In the genomic region with DNA sequence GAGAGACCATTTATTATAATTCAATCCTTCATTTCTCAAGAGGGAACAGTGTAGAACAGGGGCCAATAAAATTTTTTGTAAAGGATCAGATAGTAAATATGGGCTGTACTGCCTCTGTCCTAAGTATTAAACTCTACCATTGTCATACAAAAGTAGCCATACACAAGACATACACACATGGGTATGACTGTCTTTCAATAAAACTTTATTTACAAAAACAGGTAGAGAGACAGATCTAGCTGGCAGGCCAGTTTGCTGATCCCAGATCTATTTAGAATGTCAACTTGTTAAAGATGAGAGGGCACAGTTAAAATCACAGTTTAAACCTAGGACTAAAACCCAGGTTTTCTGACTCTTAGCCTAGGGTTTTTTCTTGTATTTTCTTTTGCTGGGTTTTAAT, we compare ENCODE assay signal across 22 cellular contexts.
"Had no signal": no experiment of that assay in that cellular context is flagged by ENCODE, and none has a peak within 500 bp of the region (broad histone marks: within the 10 kb centered on the region; RNA-seq: fewer than 3 reads in every experiment).

No MANE protein-coding gene starts in this region.

- H3K4me2 ChIP-seq: hepatocyte had no signal

- H3K27ac Mint-ChIP-seq: activated naive CD4-positive, alpha-beta T cell treated with anti-CD3 and anti-CD28 coated beads, Interleukin-2, amount 50 U/mL, for 24 hours; activated naive CD8-positive, alpha-beta T cell treated with anti-CD3 and anti-CD28 coated beads, Interleukin-2, amount 50 U/mL, for 24 hours; activated T-helper 17 cell treated with anti-CD3 and anti-CD28 coated beads, Interleukin-2, amount 50 U/mL, for 72 hours; nephron progenitor cell; progenitor cell of endocrine pancreas had no signal

- H3K36me3 ChIP-seq: ovary had no signal

- H2AFZ ChIP-seq: hepatocyte had no signal

- ATAC-seq: activated CD4-positive, CD25-positive, alpha-beta regulatory T cell treated with anti-CD3 and anti-CD28 coated beads, Interleukin-2, amount 50 U/mL, for 24 hours; activated naive CD8-positive, alpha-beta T cell treated with anti-CD3 and anti-CD28 coated beads, Interleukin-2, amount 50 U/mL, for 24 hours; gastroesophageal sphincter had no signal

- H3K4me1 Mint-ChIP-seq: nephron progenitor cell had no signal

- H3K9me3 ChIP-seq: gastroesophageal sphincter, left ventricle myocardium inferior, mucosa of descending colon, ovary, sigmoid colon, suprapubic skin, tibial nerve had no signal

- H3K79me2 ChIP-seq: hepatocyte had no signal

- H3K27me3 ChIP-seq: gastroesophageal sphincter, hepatocyte, ovary, sigmoid colon, suprapubic skin, tibial nerve had no signal

- H3K4me3 Mint-ChIP-seq: activated naive CD4-positive, alpha-beta T cell treated with anti-CD3 and anti-CD28 coated beads, Interleukin-2, amount 50 U/mL, for 24 hours; activated naive CD8-positive, alpha-beta T cell treated with anti-CD3 and anti-CD28 coated beads, Interleukin-2, amount 50 U/mL, for 24 hours; activated T-helper 17 cell treated with anti-CD3 and anti-CD28 coated beads, Interleukin-2, amount 50 U/mL, for 72 hours; nephron progenitor cell had no signal

- H3K4me1 ChIP-seq: gastroesophageal sphincter, sigmoid colon, suprapubic skin had no signal

- H3K27me3 Mint-ChIP-seq: activated naive CD4-positive, alpha-beta T cell treated with anti-CD3 and anti-CD28 coated beads, Interleukin-2, amount 50 U/mL, for 24 hours; activated naive CD8-positive, alpha-beta T cell treated with anti-CD3 and anti-CD28 coated beads, Interleukin-2, amount 50 U/mL, for 24 hours; activated T-helper 17 cell treated with anti-CD3 and anti-CD28 coated beads, Interleukin-2, amount 50 U/mL, for 72 hours; progenitor cell of endocrine pancreas had no signal

- FAIRE-seq: small intestine had no signal

- H3K4me3 ChIP-seq: gastroesophageal sphincter, hepatocyte, left ventricle myocardium inferior, lung, mucosa of descending colon, ovary, sigmoid colon, suprapubic skin, tibial nerve had no signal

- H3K27ac ChIP-seq: gastroesophageal sphincter, hepatocyte, left ventricle myocardium inferior, ovary, sigmoid colon, suprapubic skin, tibial nerve, WERI-Rb-1 had no signal

- H3K9me3 Mint-ChIP-seq: activated naive CD4-positive, alpha-beta T cell treated with anti-CD3 and anti-CD28 coated beads, Interleukin-2, amount 50 U/mL, for 24 hours; activated naive CD8-positive, alpha-beta T cell treated with anti-CD3 and anti-CD28 coated beads, Interleukin-2, amount 50 U/mL, for 24 hours; activated T-helper 17 cell treated with anti-CD3 and anti-CD28 coated beads, Interleukin-2, amount 50 U/mL, for 72 hours; nephron progenitor cell had no signal

- DNase-seq: activated CD4-positive, alpha-beta T cell treated with anti-CD3 and anti-CD28 coated beads for 48 hours; activated CD8-positive, alpha-beta memory T cell treated with anti-CD3 and anti-CD28 coated beads, Interleukin-2, amount 50 U/mL, for 4 hours; activated T-cell treated with anti-CD3 and anti-CD28 coated beads, Interleukin-2, amount 50 U/mL, for 1 hour; islet precursor cell; left ventricle myocardium inferior; nephron progenitor cell; ovary; sigmoid colon; stimulated activated CD8-positive, alpha-beta memory T cell treated with anti-CD3 and anti-CD28 coated beads, Interleukin-4, amount 100 ng/mL, for 48 hours had no signal
